ENCODE assay signal across 25 cellular contexts in genomic region chr12:78793491-78793890, GRCh38.
"Had no signal": no experiment of that assay in that cellular context is flagged by ENCODE, and none has a peak within 500 bp of the region (broad histone marks: within the 10 kb centered on the region; RNA-seq: fewer than 3 reads in every experiment).

No MANE protein-coding gene starts in this region.

- H3K4me3 Mint-ChIP-seq: activated CD4-positive, alpha-beta T cell treated with anti-CD3 and anti-CD28 coated beads, Interleukin-2, amount 10 ng/mL, durations not matched to agents 7 days and 5 days; activated CD8-positive, alpha-beta T cell treated with anti-CD3 and anti-CD28 coated beads for 36 hours; activated naive CD4-positive, alpha-beta T cell treated with anti-CD3 and anti-CD28 coated beads, Interleukin-2, amount 50 U/mL, for 24 hours; nephron progenitor cell; stimulated activated naive CD8-positive, alpha-beta T cell treated with anti-CD3 and anti-CD28 coated beads, Interleukin-15, Interleukin-2, amounts not matched to agents 100 ng/mL and 50 ng/mL, for 24 hours; T-helper 2 cell treated with Interferon-gamma antibody and Interleukin-4, amounts not matched to agents 5 μg/mL and 100 μg/mL, for 36 hours had no signal

- H3K27me3 Mint-ChIP-seq: activated CD4-positive, alpha-beta T cell treated with anti-CD3 and anti-CD28 coated beads, Interleukin-2, amount 10 ng/mL, durations not matched to agents 7 days and 5 days; activated CD8-positive, alpha-beta T cell treated with anti-CD3 and anti-CD28 coated beads for 36 hours; activated naive CD4-positive, alpha-beta T cell treated with anti-CD3 and anti-CD28 coated beads, Interleukin-2, amount 50 U/mL, for 24 hours; stimulated activated naive CD8-positive, alpha-beta T cell treated with anti-CD3 and anti-CD28 coated beads, Interleukin-15, Interleukin-2, amounts not matched to agents 100 ng/mL and 50 ng/mL, for 24 hours had no signal

- H3K27ac ChIP-seq: brain microvascular endothelial cell, esophagus muscularis mucosa, gastroesophageal sphincter, parathyroid adenoma, tibial nerve, VCaP had no signal

- DNase-seq: activated CD4-positive, alpha-beta T cell treated with anti-CD3 and anti-CD28 coated beads, Interleukin-2, amount 10 ng/mL, durations not matched to agents 7 days and 5 days; activated CD8-positive, alpha-beta T cell treated with anti-CD3 and anti-CD28 coated beads for 36 hours; activated gamma-delta T cell treated with Interleukin-2 at 50 U/mL for 16 hours; activated T-cell treated with anti-CD3 and anti-CD28 coated beads, Interleukin-2, amount 50 U/mL, for 1 hour; aorta; brain microvascular endothelial cell; caudate nucleus; dermis blood vessel endothelial cell; effector CD8-positive, alpha-beta T cell; head of caudate nucleus; hypothalamus; nephron progenitor cell; nucleus accumbens; stimulated activated CD4-positive, alpha-beta T cell treated with anti-CD3 and anti-CD28 coated beads, Interleukin-12 subunit alpha, Interleukin-12 subunit beta, amount 100 ng/mL, for 4 hours had no signal

- H3K4me3 ChIP-seq: esophagus muscularis mucosa, gastroesophageal sphincter, tibial nerve had no signal

- H3K36me3 ChIP-seq: brain microvascular endothelial cell, esophagus muscularis mucosa, gastroesophageal sphincter, tibial nerve had no signal

- H3K4me1 ChIP-seq: esophagus muscularis mucosa, gastroesophageal sphincter, parathyroid adenoma had no signal

- H3K27me3 ChIP-seq: brain microvascular endothelial cell, esophagus muscularis mucosa, gastroesophageal sphincter, tibial nerve had no signal

- H3K79me2 ChIP-seq: parathyroid adenoma had no signal

- H3K9ac ChIP-seq: parathyroid adenoma had no signal

- H3K9me3 ChIP-seq: esophagus muscularis mucosa, gastroesophageal sphincter, tibial nerve had no signal

- H3K36me3 Mint-ChIP-seq: activated naive CD4-positive, alpha-beta T cell treated with anti-CD3 and anti-CD28 coated beads, Interleukin-2, amount 50 U/mL, for 24 hours had no signal

- ATAC-seq: activated CD4-positive, CD25-positive, alpha-beta regulatory T cell treated with anti-CD3 and anti-CD28 coated beads, Interleukin-2, amount 50 U/mL, for 24 hours; activated CD8-positive, alpha-beta T cell treated with anti-CD3 and anti-CD28 coated beads for 36 hours; gastroesophageal sphincter; right cardiac atrium had no signal

- H2AFZ ChIP-seq: parathyroid adenoma had no signal

- H3K4me1 Mint-ChIP-seq: activated CD4-positive, alpha-beta T cell treated with anti-CD3 and anti-CD28 coated beads, Interleukin-2, amount 10 ng/mL, durations not matched to agents 7 days and 5 days; activated naive CD4-positive, alpha-beta T cell treated with anti-CD3 and anti-CD28 coated beads, Interleukin-2, amount 50 U/mL, for 24 hours; nephron progenitor cell had no signal

- FAIRE-seq: urothelium cell line had no signal

- H3K27ac Mint-ChIP-seq: activated CD4-positive, alpha-beta T cell treated with anti-CD3 and anti-CD28 coated beads, Interleukin-2, amount 10 ng/mL, durations not matched to agents 7 days and 5 days; activated CD8-positive, alpha-beta T cell treated with anti-CD3 and anti-CD28 coated beads for 36 hours; activated naive CD4-positive, alpha-beta T cell treated with anti-CD3 and anti-CD28 coated beads, Interleukin-2, amount 50 U/mL, for 24 hours; nephron progenitor cell; stimulated activated naive CD8-positive, alpha-beta T cell treated with anti-CD3 and anti-CD28 coated beads, Interleukin-15, Interleukin-2, amounts not matched to agents 100 ng/mL and 50 ng/mL, for 24 hours; T-helper 2 cell treated with Interferon-gamma antibody and Interleukin-4, amounts not matched to agents 5 μg/mL and 100 μg/mL, for 36 hours had no signal
